Comparison of ENCODE assay signal across 1 cellular context in genomic region chr1:110339427-110340206, GRCh38.
A peak's percentile ranks its signal among the peaks of the same experiment; 100 is the strongest.
TF ChIP-seq lines count a peak whose summit lies in the region.

No MANE protein-coding gene starts in this region.

TF ChIP-seq in HepG2, 621 proteins besides CTCF, POLR2A, EP300 and RAD21 (continued from another document and continues in another):
- TF ChIP-seq ZNF687 (CRISPR knock-in tag; IDR thresholded peaks at IDR 0.05): peak; percentile 80
- TF ChIP-seq BRF2 (CRISPR knock-in tag; IDR thresholded peaks at IDR 0.05): no peak
- no peak for TF ChIP-seq CHD2 (IDR thresholded peaks at IDR 0.05; ENCODE audit: low read depth, low read length)
- TF ChIP-seq ZNF761 (CRISPR knock-in tag; conservative IDR thresholded peaks at IDR 0.05): no peak
- TF ChIP-seq ZNF232 (CRISPR knock-in tag; IDR thresholded peaks at IDR 0.05; ENCODE audit: borderline replicate concordance): no peak
- peak; percentile 78 for TF ChIP-seq MED8 (CRISPR knock-in tag; IDR thresholded peaks at IDR 0.05; ENCODE audit: insufficient replicate concordance)
- TF ChIP-seq FOSL2 (CRISPR knock-in tag; IDR thresholded peaks at IDR 0.05): 0 out of 2 replicates have a peak, but pooled peaks have one; percentile 8
- TF ChIP-seq ZBTB7B (CRISPR knock-in tag; IDR thresholded peaks at IDR 0.05): no peak; the same call in 1 of the 2 replicates
- TF ChIP-seq PRPF4 (IDR thresholded peaks at IDR 0.05; ENCODE audit: low read depth, low read length, poor library complexity, severe bottlenecking): no peak
- no peak; the same call in 1 of the 2 replicates for TF ChIP-seq HBP1 (CRISPR knock-in tag; IDR thresholded peaks at IDR 0.05; ENCODE audit: low read depth)
- no peak for TF ChIP-seq ZNF720 (CRISPR knock-in tag; IDR thresholded peaks at IDR 0.05)
- peak; percentile 90 for TF ChIP-seq AGO2 (optimal IDR thresholded peaks at IDR 0.05; ENCODE audit: low read depth, low read length)
- TF ChIP-seq NFE2 (CRISPR knock-in tag; IDR thresholded peaks at IDR 0.05): no peak
- no peak for TF ChIP-seq MLX (CRISPR knock-in tag; IDR thresholded peaks at IDR 0.05)
- no peak for TF ChIP-seq MBNL3 (CRISPR knock-in tag; conservative IDR thresholded peaks at IDR 0.05)
- no peak for TF ChIP-seq TOPORS (CRISPR knock-in tag; IDR thresholded peaks at IDR 0.05)
- TF ChIP-seq SRSF4 (IDR thresholded peaks at IDR 0.05; ENCODE audit: low read depth, low read length, poor library complexity, severe bottlenecking): no peak
- no peak for TF ChIP-seq DBP (CRISPR knock-in tag; IDR thresholded peaks at IDR 0.05; ENCODE audit: not compliant biosample characterization)
- TF ChIP-seq PAXIP1 (CRISPR knock-in tag; conservative IDR thresholded peaks at IDR 0.05): no peak
- TF ChIP-seq ZNF510 (CRISPR knock-in tag; IDR thresholded peaks at IDR 0.05; ENCODE audit: low read depth): no peak
- TF ChIP-seq NR1H2 (CRISPR knock-in tag; IDR thresholded peaks at IDR 0.05; ENCODE audit: borderline replicate concordance, low read depth): peak; percentile 21; the same call in 1 of the 2 replicates
- no peak for TF ChIP-seq ISX (CRISPR knock-in tag; conservative IDR thresholded peaks at IDR 0.05)
- no peak for TF ChIP-seq ZNF281 (CRISPR knock-in tag; IDR thresholded peaks at IDR 0.05; ENCODE audit: borderline replicate concordance)
- TF ChIP-seq GRHL1 (CRISPR knock-in tag; conservative IDR thresholded peaks at IDR 0.05): no peak
- no peak for TF ChIP-seq RAD51 (IDR thresholded peaks at IDR 0.05; ENCODE audit: borderline replicate concordance)
- TF ChIP-seq SMYD3 (CRISPR knock-in tag; IDR thresholded peaks at IDR 0.05): no peak
- TF ChIP-seq NRL (CRISPR knock-in tag; IDR thresholded peaks at IDR 0.05; ENCODE audit: borderline replicate concordance): peak; percentile 32; the same call in 1 of the 2 replicates
- no peak for TF ChIP-seq ZNF749 (CRISPR knock-in tag; IDR thresholded peaks at IDR 0.05; ENCODE audit: borderline replicate concordance)
- TF ChIP-seq ZFYVE20 (CRISPR knock-in tag; IDR thresholded peaks at IDR 0.05; ENCODE audit: borderline replicate concordance, low read depth): no peak
- TF ChIP-seq ZNF589 (CRISPR knock-in tag; conservative IDR thresholded peaks at IDR 0.05): peak; percentile 56; the same call in 1 of the 2 replicates
- no peak for TF ChIP-seq SP1 (IDR thresholded peaks at IDR 0.05)
- TF ChIP-seq SP1 (CRISPR knock-in tag; IDR thresholded peaks at IDR 0.05): no peak
- TF ChIP-seq ZNF543 (CRISPR knock-in tag; IDR thresholded peaks at IDR 0.05): peak; percentile 22; the same call in 1 of the 2 replicates
- TF ChIP-seq ZNF572 (CRISPR knock-in tag; IDR thresholded peaks at IDR 0.05): no peak
- no peak for TF ChIP-seq MAF1 (CRISPR knock-in tag; IDR thresholded peaks at IDR 0.05; ENCODE audit: borderline replicate concordance)
- TF ChIP-seq ARNT (IDR thresholded peaks at IDR 0.05): no peak
- no peak for TF ChIP-seq ZBTB33 (CRISPR knock-in tag; IDR thresholded peaks at IDR 0.05)
- TF ChIP-seq ZNF605 (CRISPR knock-in tag; IDR thresholded peaks at IDR 0.05): 0 out of 2 replicates have a peak, but pooled peaks have one; percentile 14
- no peak for TF ChIP-seq ZNF567 (CRISPR knock-in tag; IDR thresholded peaks at IDR 0.05; ENCODE audit: borderline replicate concordance)
- no peak for TF ChIP-seq ZFP82 (CRISPR knock-in tag; IDR thresholded peaks at IDR 0.05; ENCODE audit: borderline replicate concordance)
- TF ChIP-seq GABPA (IDR thresholded peaks at IDR 0.05; ENCODE audit: low read depth, low read length): peak; percentile 49; the same call in 1 of the 2 replicates
- TF ChIP-seq GABPA (CRISPR knock-in tag; IDR thresholded peaks at IDR 0.05; ENCODE audit: low read depth): peak; percentile 49
- TF ChIP-seq ZNF280B (CRISPR knock-in tag; IDR thresholded peaks at IDR 0.05; ENCODE audit: borderline replicate concordance): peak; percentile 87
